In genomic region chr12:130776857-130777339, GRCh38 we compare ENCODE assay signal across 13 cellular contexts.
DNase-seq lines count a peak whose midpoint lies in the region; ATAC-seq, FAIRE-seq and TF ChIP-seq lines count a peak whose summit lies in the region.
"Had no signal": no experiment of that assay in that cellular context is flagged by ENCODE, and none has a peak within 500 bp of the region (broad histone marks: within the 10 kb centered on the region; RNA-seq: fewer than 3 reads in every experiment).

No MANE protein-coding gene starts in this region.

- no peak overlapping the region for H3K14ac ChIP-seq in H1 (ENCODE audit: insufficient read length)

- H3K27ac ChIP-seq in CD8-positive, alpha-beta T cell (ENCODE audit: low read depth, low read length) = no peak overlapping the region
- H3K27ac ChIP-seq in H1 (ENCODE audit: low read depth, low read length) (no peak overlapping the region), osteoblast (ENCODE audit: low read depth, low read length) (no peak overlapping the region), tibial artery (no peak overlapping the region), heart right ventricle (no peak overlapping the region)
- H3K27ac ChIP-seq: PC-9 had no signal

- H2BK15ac ChIP-seq in H1 (ENCODE audit: low read length) = no peak overlapping the region

- peaks cover 5% of the 10 kb centered on the region for H3K23me2 ChIP-seq in H1 (ENCODE audit: low read depth, low read length)

- no peak overlapping the region for H3K56ac ChIP-seq in H1 (replicated peaks; ENCODE audit: insufficient read length, low read depth, low read length)

- H3K36me3 Mint-ChIP-seq in CD8-positive, alpha-beta T cell = peaks cover 6% of the 10 kb centered on the region

- H3K27ac Mint-ChIP-seq in CD8-positive, alpha-beta T cell = no peak overlapping the region

- H3K4me3 ChIP-seq in CD8-positive, alpha-beta T cell (ENCODE audit: low read depth, low read length) = peak overlapping the region; percentile 62
- H3K4me3 ChIP-seq in MG63 = peak overlapping the region; percentile 23
- peak overlapping the region in 1 of 4 experiments; percentile 53; a peak in 2 of 8 replicates for H3K4me3 ChIP-seq in H1 (ENCODE audit: extremely low read depth in 1 of 4, insufficient read depth in 2 of 4, low read depth in 3 of 4, low read length in 4 of 4)
- peak overlapping the region; percentile 57 for H3K4me3 ChIP-seq in osteoblast (ENCODE audit: insufficient read depth, low read length)
- H3K4me3 ChIP-seq in tibial artery = peak overlapping the region in 1 of 2 donors; percentile 35
- peak overlapping the region in 4 of 10 donors; percentile 33 to 49 (median 36) for H3K4me3 ChIP-seq in heart right ventricle
- H3K4me3 ChIP-seq: PC-9 had no signal

- TF ChIP-seq CTCF in CD8-positive, alpha-beta T cell (IDR thresholded peaks at IDR 0.05) = no peak
- no peak for TF ChIP-seq CTCF in H1 (IDR thresholded peaks at IDR 0.05; ENCODE audit: control extremely low read depth in 1 of 3, insufficient read depth in 1 of 3, low read depth in 1 of 3, low read length in 3 of 3)
- TF ChIP-seq CTCF in osteoblast (IDR thresholded peaks at IDR 0.05; ENCODE audit: extremely low read depth, low read depth, low read length) = no peak
- no peak for TF ChIP-seq CTCF in tibial artery (IDR thresholded peaks at IDR 0.05)
- TF ChIP-seq CTCF in heart right ventricle (IDR thresholded peaks at IDR 0.05) = no peak

- H2AK5ac ChIP-seq in H1 (ENCODE audit: low read depth, low read length) = no peak overlapping the region

- CTCF ChIA-PET in CD8-positive, alpha-beta T cell (lab: Charles Lee) = interaction anchor here (1.3 kb wide), 1 partner anchor 355 kb away, joined by 4 read pairs; no protein-coding TSS in a partner anchor
- CTCF ChIA-PET in H1 (lab: Charles Lee; ENCODE audit: partially characterized antibody) = interaction anchor here (0.7 to 1.9 kb wide), 7 partner anchors 11 to 355 kb away, joined by 3 to 5 read pairs (median 4); no protein-coding TSS in a partner anchor

- no peak overlapping the region for H3K4ac ChIP-seq in H1 (replicated peaks; ENCODE audit: insufficient read length, low read depth, low read length)

- peak overlapping the region; percentile 83 for H3K4me3 Mint-ChIP-seq in CD8-positive, alpha-beta T cell

- H2BK5ac ChIP-seq in H1 (ENCODE audit: low read depth, low read length) = no peak overlapping the region

- H2BK12ac ChIP-seq in H1 (ENCODE audit: low read depth, low read length) = no peak overlapping the region

- no peak overlapping the region for H4K8ac ChIP-seq in H1 (ENCODE audit: extremely low read depth, insufficient read depth, low read length)

- TF ChIP-seq POLR2A in H1 (IDR thresholded peaks at IDR 0.05; ENCODE audit: control extremely low read depth in 1 of 2, low read depth in 2 of 2, low read length in 2 of 2) = no peak

- no peak overlapping the region for H4K5ac ChIP-seq in H1 (ENCODE audit: insufficient read length, low read depth, low read length)

- no peaks in the 10 kb centered on the region for H3K36me3 ChIP-seq in CD8-positive, alpha-beta T cell (ENCODE audit: insufficient read depth, low read length)
- H3K36me3 ChIP-seq in MG63 (no peaks in the 10 kb centered on the region), H1 (ENCODE audit: control insufficient read depth in 2 of 4, insufficient read depth in 4 of 4, low read length in 3 of 4) (no peaks in the 10 kb centered on the region), osteoblast (ENCODE audit: insufficient read depth, low read length) (no peaks in the 10 kb centered on the region), tibial artery (peaks cover 0 to 10% (median 6%) of the 10 kb centered on the region in 3 donors), heart right ventricle (peaks cover 0 to 9% (median 0%) of the 10 kb centered on the region in 9 donors)

- H3K4me1 ChIP-seq in CD8-positive, alpha-beta T cell (ENCODE audit: insufficient read depth, low read length) = peaks cover 9% of the 10 kb centered on the region
- H3K4me1 ChIP-seq in H1 (replicated peaks in 1 of 4; ENCODE audit: control insufficient read depth in 3 of 4, insufficient read depth in 4 of 4, low read length in 3 of 4) (peaks cover 2 to 10% (median 3%) of the 10 kb centered on the region in 4 experiments; a peak in 6 of 7 replicates), osteoblast (ENCODE audit: insufficient read depth, low read length) (peaks cover 12% of the 10 kb centered on the region), tibial artery (peaks cover 0 to 18% (median 13%) of the 10 kb centered on the region in 4 donors), heart right ventricle (peaks cover 3 to 17% (median 14%) of the 10 kb centered on the region in 9 donors)

- TF ChIP-seq RAD21 in H1 (IDR thresholded peaks at IDR 0.05 in 1 of 2, conservative IDR thresholded peaks at IDR 0.05 in 1 of 2; ENCODE audit: low read depth in 2 of 2, low read length in 2 of 2) = no peak

- WGBS in H1 (ENCODE audit: extremely low coverage in 1 of 2, insufficient coverage in 1 of 2, insufficient read length in 1 of 2, insufficient replicate concordance in 2 of 2, low coverage in 1 of 2, low lambda C conversion rate in 2 of 2, missing lambda C conversion rate in 1 of 2), 2 experiments = 90% methylated on average over 11 of the region's 11 CpGs; no CpG with 5 or more reads in 1 of the 2 experiments
- 74 to 77% methylated on average over 11 of the region's 11 CpGs for WGBS in heart right ventricle, 2 donors

- no peaks in the 10 kb centered on the region for H3K9me3 ChIP-seq in CD8-positive, alpha-beta T cell (ENCODE audit: low read length)
- H3K9me3 ChIP-seq in MG63 (no peaks in the 10 kb centered on the region), H1 (ENCODE audit: insufficient read depth in 2 of 2, low read depth in 1 of 2, low read length in 1 of 2) (no peaks in the 10 kb centered on the region), osteoblast (ENCODE audit: low read depth, low read length) (no peaks in the 10 kb centered on the region), tibial artery (no peaks in the 10 kb centered on the region), heart right ventricle (no peaks in the 10 kb centered on the region)

- H3K4me1 Mint-ChIP-seq in CD8-positive, alpha-beta T cell (ENCODE audit: low read depth) = peaks cover 13% of the 10 kb centered on the region

- no peak for DNase-seq in CD8-positive, alpha-beta T cell
- DNase-seq in MG63 (no peak), H1 (ENCODE audit: low read depth in 1 of 2, low spot score in 2 of 2) (no peak), osteoblast (ENCODE audit: insufficient read length, low spot score, missing footprints) (no peak), frontal cortex (ENCODE audit: low spot score in 2 of 2) (no peak), tibial artery (no peak), heart right ventricle (no peak), Ammon's horn (ENCODE audit: low spot score) (no peak)
- DNase-seq: DMS153, MM.1S, T1000 had no signal

- intact Hi-C loops in CD8-positive, alpha-beta T cell (cut with DNase I, micrococcal nuclease) = loop anchor here in 1 of 2 experiments (5.0 kb wide), 1 partner anchor 40 kb away; no protein-coding TSS in a partner anchor
- intact Hi-C loops in tibial artery (cut with DNase I; ENCODE audit: low total_unique reads) = no loop called here
- intact Hi-C loops in heart right ventricle (cut with DNase I) = loop anchor here in 1 of 10 donors (1.0 kb wide), 1 partner anchor 36 kb away; no protein-coding TSS in a partner anchor

- H3K27me3 Mint-ChIP-seq in CD8-positive, alpha-beta T cell (ENCODE audit: low read depth) = peaks cover 21% of the 10 kb centered on the region

- no peak overlapping the region for H3K9ac ChIP-seq in H1 (replicated peaks in 1 of 4; ENCODE audit: extremely low read depth in 1 of 4, low read depth in 3 of 4, low read length in 3 of 4)

- POLR2A ChIA-PET in CD8-positive, alpha-beta T cell (lab: Charles Lee) = no interaction called here
- POLR2A ChIA-PET in H1 (lab: Charles Lee; ENCODE audit: partially characterized antibody) = interaction anchor here (0.6 to 4.4 kb wide), 3 partner anchors 11 to 23 kb away, joined by 3 to 15 read pairs (median 3); no protein-coding TSS in a partner anchor

- H4K20me1 ChIP-seq in H1 (replicated peaks in 1 of 2; ENCODE audit: control insufficient read depth in 1 of 2, insufficient read depth in 2 of 2, low read length in 2 of 2) (peaks cover 0 to 3% of the 10 kb centered on the region in 2 experiments), osteoblast (ENCODE audit: insufficient read depth, low read length) (no peaks in the 10 kb centered on the region)

- H3K4me2 ChIP-seq in H1 (ENCODE audit: insufficient read depth in 1 of 2, low read depth in 2 of 2, low read length in 2 of 2) (peak overlapping the region; percentile 76 to 86; a peak in 1 of 4 replicates), osteoblast (ENCODE audit: insufficient read depth, low read length) (peak overlapping the region; percentile 81)
- H3K4me2 ChIP-seq: PC-9 had no signal

- no peak overlapping the region for H3K18ac ChIP-seq in H1 (ENCODE audit: extremely low read depth, low read length)

- no peak overlapping the region for H2AFZ ChIP-seq in H1 (ENCODE audit: low read length)
- no peak overlapping the region for H2AFZ ChIP-seq in osteoblast (ENCODE audit: low read length)
- H2AFZ ChIP-seq: PC-9 had no signal

- H3K23ac ChIP-seq in H1 (ENCODE audit: insufficient read length) = no peak overlapping the region

- H4K91ac ChIP-seq in H1 (replicated peaks; ENCODE audit: insufficient read length, low read length) = no peak overlapping the region

- H3K79me1 ChIP-seq in H1 (ENCODE audit: low read depth, low read length) = no peaks in the 10 kb centered on the region

- H3K79me2 ChIP-seq in H1 (ENCODE audit: control insufficient read depth in 1 of 2, insufficient read depth in 2 of 2, low read length in 2 of 2) (no peaks in the 10 kb centered on the region), osteoblast (ENCODE audit: insufficient read depth, low read length) (no peaks in the 10 kb centered on the region)

- H3K9me3 Mint-ChIP-seq in CD8-positive, alpha-beta T cell = no peaks in the 10 kb centered on the region

- ATAC-seq in CD8-positive, alpha-beta T cell = no peak
- ATAC-seq in heart right ventricle = no peak

- no peaks in the 10 kb centered on the region for H3K27me3 ChIP-seq in CD8-positive, alpha-beta T cell (ENCODE audit: insufficient read depth, low read length)
- no peaks in the 10 kb centered on the region for H3K27me3 ChIP-seq in MG63
- peaks cover 0 to 4% (median under 1%) of the 10 kb centered on the region in 4 experiments; a peak in 2 of 7 replicates for H3K27me3 ChIP-seq in H1 (replicated peaks in 1 of 4; ENCODE audit: control insufficient read depth in 3 of 4, extremely low read depth in 1 of 4, insufficient read depth in 3 of 4, low read length in 3 of 4)
- H3K27me3 ChIP-seq in osteoblast (ENCODE audit: insufficient read depth, low read length) = no peaks in the 10 kb centered on the region
- H3K27me3 ChIP-seq in tibial artery = no peaks in the 10 kb centered on the region
- H3K27me3 ChIP-seq in heart right ventricle = peaks cover 0 to 34% (median 17%) of the 10 kb centered on the region in 7 donors

- FAIRE-seq in H1 (lab: Jason Lieb, UNC) (no peak), frontal cortex (lab: Jason Lieb, UNC) (no peak)
- FAIRE-seq: GM12891 had no signal

- H2BK120ac ChIP-seq in H1 (replicated peaks; ENCODE audit: low read depth, low read length) = no peak overlapping the region

- no peak overlapping the region for H2BK20ac ChIP-seq in H1 (ENCODE audit: low read length)

- TF ChIP-seq EP300 in H1 (IDR thresholded peaks at IDR 0.05; ENCODE audit: borderline replicate concordance in 1 of 2, low read depth in 2 of 2, low read length in 2 of 2) = no peak

TF ChIP-seq in H1, 55 proteins besides CTCF, POLR2A, EP300 and RAD21 (continues in another document):
- TF ChIP-seq RFX5 (IDR thresholded peaks at IDR 0.05; ENCODE audit: borderline replicate concordance, low read depth, low read length) = no peak
